1 cellular context compared by ENCODE assay signal in genomic region chr20:64101731-64102621, GRCh38.
TF ChIP-seq lines count a peak whose summit lies in the region.

No MANE protein-coding gene starts in this region.

TF ChIP-seq in HepG2, 621 proteins besides CTCF, POLR2A, EP300 and RAD21 (continued from another document and continues in another):
- TF ChIP-seq, protein P1, sequence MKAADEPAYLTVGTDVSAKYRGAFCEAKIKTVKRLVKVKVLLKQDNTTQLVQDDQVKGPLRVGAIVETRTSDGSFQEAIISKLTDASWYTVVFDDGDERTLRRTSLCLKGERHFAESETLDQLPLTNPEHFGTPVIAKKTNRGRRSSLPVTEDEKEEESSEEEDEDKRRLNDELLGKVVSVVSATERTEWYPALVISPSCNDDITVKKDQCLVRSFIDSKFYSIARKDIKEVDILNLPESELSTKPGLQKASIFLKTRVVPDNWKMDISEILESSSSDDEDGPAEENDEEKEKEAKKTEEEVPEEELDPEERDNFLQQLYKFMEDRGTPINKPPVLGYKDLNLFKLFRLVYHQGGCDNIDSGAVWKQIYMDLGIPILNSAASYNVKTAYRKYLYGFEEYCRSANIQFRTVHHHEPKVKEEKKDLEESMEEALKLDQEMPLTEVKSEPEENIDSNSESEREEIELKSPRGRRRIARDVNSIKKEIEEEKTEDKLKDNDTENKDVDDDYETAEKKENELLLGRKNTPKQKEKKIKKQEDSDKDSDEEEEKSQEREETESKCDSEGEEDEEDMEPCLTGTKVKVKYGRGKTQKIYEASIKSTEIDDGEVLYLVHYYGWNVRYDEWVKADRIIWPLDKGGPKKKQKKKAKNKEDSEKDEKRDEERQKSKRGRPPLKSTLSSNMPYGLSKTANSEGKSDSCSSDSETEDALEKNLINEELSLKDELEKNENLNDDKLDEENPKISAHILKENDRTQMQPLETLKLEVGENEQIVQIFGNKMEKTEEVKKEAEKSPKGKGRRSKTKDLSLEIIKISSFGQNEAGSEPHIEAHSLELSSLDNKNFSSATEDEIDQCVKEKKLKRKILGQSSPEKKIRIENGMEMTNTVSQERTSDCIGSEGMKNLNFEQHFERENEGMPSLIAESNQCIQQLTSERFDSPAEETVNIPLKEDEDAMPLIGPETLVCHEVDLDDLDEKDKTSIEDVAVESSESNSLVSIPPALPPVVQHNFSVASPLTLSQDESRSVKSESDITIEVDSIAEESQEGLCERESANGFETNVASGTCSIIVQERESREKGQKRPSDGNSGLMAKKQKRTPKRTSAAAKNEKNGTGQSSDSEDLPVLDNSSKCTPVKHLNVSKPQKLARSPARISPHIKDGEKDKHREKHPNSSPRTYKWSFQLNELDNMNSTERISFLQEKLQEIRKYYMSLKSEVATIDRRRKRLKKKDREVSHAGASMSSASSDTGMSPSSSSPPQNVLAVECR (CRISPR knock-in tag; IDR thresholded peaks at IDR 0.05; ENCODE audit: borderline replicate concordance) = no peak; the same call in 1 of the 2 replicates
- TF ChIP-seq TOE1 (CRISPR knock-in tag; IDR thresholded peaks at IDR 0.05) = no peak
- TF ChIP-seq ZNF652 (CRISPR knock-in tag; IDR thresholded peaks at IDR 0.05; ENCODE audit: borderline replicate concordance, low read depth) = no peak
- no peak for TF ChIP-seq CHCHD3 (CRISPR knock-in tag; IDR thresholded peaks at IDR 0.05)
- TF ChIP-seq ZNF367 (CRISPR knock-in tag; IDR thresholded peaks at IDR 0.05; ENCODE audit: borderline replicate concordance) = no peak
- TF ChIP-seq, protein P2, sequence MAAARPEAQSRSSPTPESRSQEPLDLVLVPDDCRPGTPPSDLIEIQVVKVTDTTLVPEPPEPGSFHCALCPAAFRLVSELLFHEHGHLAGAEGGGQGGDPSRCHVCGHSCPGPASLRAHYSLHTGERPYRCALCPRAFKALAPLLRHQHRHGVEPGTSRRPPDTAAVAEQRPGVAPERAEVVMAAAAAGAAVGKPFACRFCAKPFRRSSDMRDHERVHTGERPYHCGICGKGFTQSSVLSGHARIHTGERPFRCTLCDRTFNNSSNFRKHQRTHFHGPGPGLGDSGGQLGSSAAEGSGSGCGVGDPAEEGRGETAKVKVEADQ (CRISPR knock-in tag; IDR thresholded peaks at IDR 0.05; ENCODE audit: borderline replicate concordance) = 0 out of 2 replicates have a peak, but pooled peaks have one; percentile 64
- TF ChIP-seq SOX5 (CRISPR knock-in tag; IDR thresholded peaks at IDR 0.05; ENCODE audit: borderline replicate concordance) = no peak
- no peak for TF ChIP-seq TOPORS (CRISPR knock-in tag; IDR thresholded peaks at IDR 0.05)
- TF ChIP-seq RERE (CRISPR knock-in tag; IDR thresholded peaks at IDR 0.05; ENCODE audit: low read depth) = no peak
- TF ChIP-seq HNF4A (CRISPR knock-in tag; IDR thresholded peaks at IDR 0.05) = no peak
- TF ChIP-seq RXRB (CRISPR knock-in tag; IDR thresholded peaks at IDR 0.05; ENCODE audit: borderline replicate concordance) = no peak
- no peak for TF ChIP-seq NR2F6 (IDR thresholded peaks at IDR 0.05)
- TF ChIP-seq NR2F6 (CRISPR knock-in tag; IDR thresholded peaks at IDR 0.05) = no peak
- TF ChIP-seq ZBTB40 (IDR thresholded peaks at IDR 0.05) = no peak
- TF ChIP-seq ZBTB40 (CRISPR knock-in tag; IDR thresholded peaks at IDR 0.05) = no peak
- TF ChIP-seq, protein P3, sequence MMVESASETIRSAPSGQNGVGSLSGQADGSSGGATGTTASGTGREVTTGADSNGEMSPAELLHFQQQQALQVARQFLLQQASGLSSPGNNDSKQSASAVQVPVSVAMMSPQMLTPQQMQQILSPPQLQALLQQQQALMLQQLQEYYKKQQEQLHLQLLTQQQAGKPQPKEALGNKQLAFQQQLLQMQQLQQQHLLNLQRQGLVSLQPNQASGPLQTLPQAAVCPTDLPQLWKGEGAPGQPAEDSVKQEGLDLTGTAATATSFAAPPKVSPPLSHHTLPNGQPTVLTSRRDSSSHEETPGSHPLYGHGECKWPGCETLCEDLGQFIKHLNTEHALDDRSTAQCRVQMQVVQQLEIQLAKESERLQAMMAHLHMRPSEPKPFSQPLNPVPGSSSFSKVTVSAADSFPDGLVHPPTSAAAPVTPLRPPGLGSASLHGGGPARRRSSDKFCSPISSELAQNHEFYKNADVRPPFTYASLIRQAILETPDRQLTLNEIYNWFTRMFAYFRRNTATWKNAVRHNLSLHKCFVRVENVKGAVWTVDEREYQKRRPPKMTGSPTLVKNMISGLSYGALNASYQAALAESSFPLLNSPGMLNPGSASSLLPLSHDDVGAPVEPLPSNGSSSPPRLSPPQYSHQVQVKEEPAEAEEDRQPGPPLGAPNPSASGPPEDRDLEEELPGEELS (CRISPR knock-in tag; IDR thresholded peaks at IDR 0.05) = no peak
- no peak for TF ChIP-seq ZNF562 (CRISPR knock-in tag; IDR thresholded peaks at IDR 0.05; ENCODE audit: borderline replicate concordance)
- TF ChIP-seq GRHL1 (CRISPR knock-in tag; conservative IDR thresholded peaks at IDR 0.05) = no peak
- peak; percentile 55; the same call in 1 of the 2 replicates for TF ChIP-seq ZGPAT (CRISPR knock-in tag; IDR thresholded peaks at IDR 0.05)
- TF ChIP-seq ZBTB38 (CRISPR knock-in tag; IDR thresholded peaks at IDR 0.05) = peak; percentile 21; the same call in 1 of the 2 replicates
- TF ChIP-seq HNRNPH1 (optimal IDR thresholded peaks at IDR 0.05; ENCODE audit: low read depth, low read length) = no peak
- no peak for TF ChIP-seq CAMTA2 (CRISPR knock-in tag; IDR thresholded peaks at IDR 0.05; ENCODE audit: borderline replicate concordance)
- no peak for TF ChIP-seq NCOR1 (IDR thresholded peaks at IDR 0.05; ENCODE audit: borderline replicate concordance, low read length)
- no peak for TF ChIP-seq KLF15 (CRISPR knock-in tag; IDR thresholded peaks at IDR 0.05; ENCODE audit: borderline replicate concordance)
- no peak for TF ChIP-seq MAFG (CRISPR knock-in tag; IDR thresholded peaks at IDR 0.05)
- no peak for TF ChIP-seq PCBP2 (optimal IDR thresholded peaks at IDR 0.05; ENCODE audit: low read depth, low read length, poor library complexity, severe bottlenecking)
- TF ChIP-seq ZBTB42 (CRISPR knock-in tag; IDR thresholded peaks at IDR 0.05) = no peak
- TF ChIP-seq ZNF556 (CRISPR knock-in tag; IDR thresholded peaks at IDR 0.05; ENCODE audit: borderline replicate concordance) = peak; percentile 84; the same call in 1 of the 2 replicates
- no peak for TF ChIP-seq MAF1 (CRISPR knock-in tag; IDR thresholded peaks at IDR 0.05; ENCODE audit: borderline replicate concordance)
- no peak for TF ChIP-seq RBFOX2 (IDR thresholded peaks at IDR 0.05; ENCODE audit: low read depth, low read length)
- no peak for TF ChIP-seq POGZ (CRISPR knock-in tag; IDR thresholded peaks at IDR 0.05)
- TF ChIP-seq HMG20B (CRISPR knock-in tag; conservative IDR thresholded peaks at IDR 0.05) = no peak
